1 cellular context compared by ENCODE assay signal in the genomic region with DNA sequence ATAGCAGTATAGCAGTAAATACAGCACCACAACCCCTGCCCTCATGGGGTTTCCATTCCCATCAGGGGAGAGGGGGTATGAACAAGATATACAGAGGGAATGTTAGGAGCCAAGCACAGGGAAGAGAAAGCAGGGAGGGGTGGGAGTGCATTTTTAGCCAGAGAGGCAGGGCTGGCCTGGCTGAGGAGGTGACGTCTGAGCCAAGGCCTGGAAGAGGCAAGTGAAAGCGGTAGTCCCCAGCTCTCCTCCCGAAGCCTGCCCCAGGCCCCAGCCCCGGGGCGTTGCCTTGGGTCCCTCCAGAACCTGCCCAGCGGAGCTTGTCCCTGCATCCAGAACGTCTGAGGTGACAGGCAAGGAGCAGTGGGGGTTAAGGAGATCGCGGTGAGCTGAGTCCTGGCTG.
TF ChIP-seq lines count a peak whose summit lies in the region.

No MANE protein-coding gene starts in this region.

TF ChIP-seq in IMR-90, 13 proteins besides CTCF, POLR2A, EP300 and RAD21:
- no peak for TF ChIP-seq NFE2L2 (IDR thresholded peaks at IDR 0.05; ENCODE audit: low read depth, low read length)
- no peak for TF ChIP-seq CEBPB (IDR thresholded peaks at IDR 0.05; ENCODE audit: low read depth, low read length)
- TF ChIP-seq MAFK (IDR thresholded peaks at IDR 0.05; ENCODE audit: low read depth, low read length) = no peak
- no peak for TF ChIP-seq MXI1 (IDR thresholded peaks at IDR 0.05; ENCODE audit: borderline replicate concordance, low read depth, low read length)
- no peak for TF ChIP-seq BHLHE40 (IDR thresholded peaks at IDR 0.05; ENCODE audit: low read depth, low read length)
- TF ChIP-seq SMC3 (IDR thresholded peaks at IDR 0.05; ENCODE audit: low read depth, low read length) = no peak
- TF ChIP-seq RCOR1 (IDR thresholded peaks at IDR 0.05; ENCODE audit: insufficient replicate concordance, low read length) = no peak
- TF ChIP-seq CHD1 (IDR thresholded peaks at IDR 0.05; ENCODE audit: low read depth, low read length) = no peak
- no peak for TF ChIP-seq RFX5 (IDR thresholded peaks at IDR 0.05; ENCODE audit: low read depth, low read length)
- TF ChIP-seq, protein P1, sequence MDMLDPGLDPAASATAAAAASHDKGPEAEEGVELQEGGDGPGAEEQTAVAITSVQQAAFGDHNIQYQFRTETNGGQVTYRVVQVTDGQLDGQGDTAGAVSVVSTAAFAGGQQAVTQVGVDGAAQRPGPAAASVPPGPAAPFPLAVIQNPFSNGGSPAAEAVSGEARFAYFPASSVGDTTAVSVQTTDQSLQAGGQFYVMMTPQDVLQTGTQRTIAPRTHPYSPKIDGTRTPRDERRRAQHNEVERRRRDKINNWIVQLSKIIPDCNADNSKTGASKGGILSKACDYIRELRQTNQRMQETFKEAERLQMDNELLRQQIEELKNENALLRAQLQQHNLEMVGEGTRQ (IDR thresholded peaks at IDR 0.05; ENCODE audit: low read depth, low read length) = no peak
- TF ChIP-seq MAZ (IDR thresholded peaks at IDR 0.05; ENCODE audit: borderline replicate concordance, low read depth, low read length) = no peak
- TF ChIP-seq FOS (IDR thresholded peaks at IDR 0.05; ENCODE audit: low read depth, low read length) = no peak
- TF ChIP-seq, protein P2, sequence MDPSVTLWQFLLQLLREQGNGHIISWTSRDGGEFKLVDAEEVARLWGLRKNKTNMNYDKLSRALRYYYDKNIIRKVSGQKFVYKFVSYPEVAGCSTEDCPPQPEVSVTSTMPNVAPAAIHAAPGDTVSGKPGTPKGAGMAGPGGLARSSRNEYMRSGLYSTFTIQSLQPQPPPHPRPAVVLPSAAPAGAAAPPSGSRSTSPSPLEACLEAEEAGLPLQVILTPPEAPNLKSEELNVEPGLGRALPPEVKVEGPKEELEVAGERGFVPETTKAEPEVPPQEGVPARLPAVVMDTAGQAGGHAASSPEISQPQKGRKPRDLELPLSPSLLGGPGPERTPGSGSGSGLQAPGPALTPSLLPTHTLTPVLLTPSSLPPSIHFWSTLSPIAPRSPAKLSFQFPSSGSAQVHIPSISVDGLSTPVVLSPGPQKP (IDR thresholded peaks at IDR 0.05; ENCODE audit: borderline replicate concordance, low read depth, low read length) = no peak
TF ChIP-seq in IMR-90: peak in this region for 0.
